Comparison of ENCODE assay signal across 20 cellular contexts in genomic region chr4:75675004-75675531, GRCh38. TPM values are rescaled to one million over a fixed set of nuclear protein-coding genes. Genes with fewer than 3 reads are reported as not detected.
DNase-seq lines count a peak whose midpoint lies in the region; TF ChIP-seq lines count a peak whose summit lies in the region.
"Had no signal": no experiment of that assay in that cellular context is flagged by ENCODE, and none has a peak within 500 bp of the region (broad histone marks: within the 10 kb centered on the region; RNA-seq: fewer than 3 reads in every experiment).

No MANE protein-coding gene starts in this region.

- no peaks in the 10 kb centered on the region for H3K9me3 Mint-ChIP-seq in T-helper 2 cell treated with Interferon-gamma antibody and Interleukin-4, amounts not matched to agents 5 μg/mL and 100 μg/mL, for 36 hours
- H3K9me3 Mint-ChIP-seq in endodermal cell = no peaks in the 10 kb centered on the region
- no peaks in the 10 kb centered on the region for H3K9me3 Mint-ChIP-seq in activated T-cell treated with anti-CD3 and anti-CD28 coated beads, Interleukin-2, amount 50 U/mL, for 24 hours

- H3K27ac ChIP-seq in HUES6 (ENCODE audit: low read depth, low read length) (0 out of 2 replicates have a peak overlapping the region, but pooled peaks have one; percentile 24), endodermal cell (ENCODE audit: low read depth, low read length) (no peak overlapping the region), trophoblast cell (ENCODE audit: low read depth, low read length) (no peak overlapping the region)
- H3K27ac ChIP-seq: BLaER1 had no signal

- peaks cover 25% of the 10 kb centered on the region for H3K4me1 Mint-ChIP-seq in T-helper 2 cell treated with Interferon-gamma antibody and Interleukin-4, amounts not matched to agents 5 μg/mL and 100 μg/mL, for 36 hours (ENCODE audit: low read depth)
- peaks cover 20% of the 10 kb centered on the region for H3K4me1 Mint-ChIP-seq in endodermal cell
- peaks cover 29% of the 10 kb centered on the region for H3K4me1 Mint-ChIP-seq in activated T-cell treated with anti-CD3 and anti-CD28 coated beads, Interleukin-2, amount 50 U/mL, for 24 hours (ENCODE audit: low read depth)

- H3K36me3 Mint-ChIP-seq in T-helper 2 cell treated with Interferon-gamma antibody and Interleukin-4, amounts not matched to agents 5 μg/mL and 100 μg/mL, for 36 hours (ENCODE audit: low read depth) = peaks cover 11% of the 10 kb centered on the region
- H3K36me3 Mint-ChIP-seq in endodermal cell (ENCODE audit: low read depth) = no peaks in the 10 kb centered on the region
- peaks cover 28% of the 10 kb centered on the region for H3K36me3 Mint-ChIP-seq in activated T-cell treated with anti-CD3 and anti-CD28 coated beads, Interleukin-2, amount 50 U/mL, for 24 hours (ENCODE audit: low read depth)

- H3K36me3 ChIP-seq in HUES6 (ENCODE audit: control insufficient read depth, insufficient read depth, low read length) (peaks cover 3% of the 10 kb centered on the region; the same call in 1 of the 2 replicates), endodermal cell (ENCODE audit: control insufficient read depth, insufficient read depth, low read length) (peaks cover 5% of the 10 kb centered on the region), trophoblast cell (ENCODE audit: control insufficient read depth in 1 of 2, insufficient read depth in 2 of 2, low read length in 2 of 2) (no peaks in the 10 kb centered on the region)

- no peak overlapping the region for H2BK5ac ChIP-seq in trophoblast cell (ENCODE audit: low read depth, low read length, poor library complexity)

- no peak overlapping the region for H2BK12ac ChIP-seq in trophoblast cell (ENCODE audit: low read length)

- H2AFZ ChIP-seq in trophoblast cell (ENCODE audit: insufficient read depth, low read length, poor library complexity) = no peak overlapping the region

- H2AK5ac ChIP-seq in trophoblast cell (ENCODE audit: low read length) = no peak overlapping the region

- no peak overlapping the region for H3K18ac ChIP-seq in trophoblast cell (ENCODE audit: low read length)

- no peak overlapping the region for H3K4me2 ChIP-seq in trophoblast cell (ENCODE audit: low read length)

- H4K91ac ChIP-seq in trophoblast cell (ENCODE audit: low read depth, low read length) = no peak overlapping the region

- H3K9ac ChIP-seq in HUES6 (ENCODE audit: low read length) = no peak overlapping the region
- H3K9ac ChIP-seq in endodermal cell (ENCODE audit: extremely low read depth, low read length, poor library complexity, severe bottlenecking) = no peak overlapping the region
- H3K9ac ChIP-seq in trophoblast cell (ENCODE audit: low read length) = no peak overlapping the region
- H3K9ac ChIP-seq: BLaER1 had no signal

- peak overlapping the region; percentile 39 for H3K27ac Mint-ChIP-seq in T-helper 2 cell treated with Interferon-gamma antibody and Interleukin-4, amounts not matched to agents 5 μg/mL and 100 μg/mL, for 36 hours
- peak overlapping the region; percentile 53 for H3K27ac Mint-ChIP-seq in endodermal cell
- H3K27ac Mint-ChIP-seq in activated T-cell treated with anti-CD3 and anti-CD28 coated beads, Interleukin-2, amount 50 U/mL, for 24 hours = no peak overlapping the region

- TF ChIP-seq CTCF in endodermal cell (conservative IDR thresholded peaks at IDR 0.05) = no peak

- peaks cover 12% of the 10 kb centered on the region for H3K79me1 ChIP-seq in trophoblast cell (ENCODE audit: low read length)

- H3K27me3 ChIP-seq in HUES6 (ENCODE audit: control insufficient read depth, insufficient read depth, low read length) = no peaks in the 10 kb centered on the region
- no peaks in the 10 kb centered on the region for H3K27me3 ChIP-seq in endodermal cell (ENCODE audit: control insufficient read depth, insufficient read depth, low read length, poor library complexity, severe bottlenecking)
- H3K27me3 ChIP-seq in trophoblast cell (ENCODE audit: insufficient read depth, low read length) = no peaks in the 10 kb centered on the region
- H3K27me3 ChIP-seq: BLaER1 had no signal

- no peak overlapping the region for H3K4me3 Mint-ChIP-seq in T-helper 2 cell treated with Interferon-gamma antibody and Interleukin-4, amounts not matched to agents 5 μg/mL and 100 μg/mL, for 36 hours
- no peak overlapping the region for H3K4me3 Mint-ChIP-seq in endodermal cell
- H3K4me3 Mint-ChIP-seq in activated T-cell treated with anti-CD3 and anti-CD28 coated beads, Interleukin-2, amount 50 U/mL, for 24 hours = no peak overlapping the region

- H3K4me3 ChIP-seq in HUES6 (ENCODE audit: low read depth, low read length) (no peak overlapping the region), endodermal cell (ENCODE audit: low read length) (no peak overlapping the region), trophoblast cell (ENCODE audit: low read depth, low read length) (no peak overlapping the region)
- H3K4me3 ChIP-seq: BLaER1, coronary artery had no signal

- H3K14ac ChIP-seq in trophoblast cell (ENCODE audit: low read length) = no peak overlapping the region

- H4K12ac ChIP-seq in trophoblast cell (ENCODE audit: low read depth, low read length) = no peak overlapping the region

- no peak for DNase-seq in T-helper 2 cell treated with Interferon-gamma antibody and Interleukin-4, amounts not matched to agents 5 μg/mL and 100 μg/mL, for 36 hours (ENCODE audit: low spot score)
- DNase-seq in T-helper 2 cell (no peak), endodermal cell (no peak), trophoblast cell (peak; percentile 15 to 43), iPS-NIHi7 (ENCODE audit: extremely low spot score) (no peak)
- DNase-seq in stimulated activated CD4-positive, alpha-beta T cell treated with anti-CD3 and anti-CD28 coated beads, Interleukin-4, amount 100 ng/mL, for 1 hour = no peak
- no peak for DNase-seq in activated T-cell treated with anti-CD3 and anti-CD28 coated beads, Interleukin-2, amount 50 U/mL, for 24 hours
- DNase-seq: activated CD4-positive, alpha-beta T cell treated with anti-CD3 and anti-CD28 coated beads, Interleukin-2, amount 50 U/mL, for 48 hours; activated naive CD4-positive, alpha-beta T cell treated with anti-CD3 and anti-CD28 coated beads, Interleukin-2, amount 50 U/mL, for 16 hours; GF-D8; H7; hypothalamus; kidney glomerular epithelial cell; NCI-H1930; NCI-H446 treated with DMSO at 0.1 percent for 48 hours; stimulated activated CD4-positive, alpha-beta T cell treated with anti-CD3 and anti-CD28 coated beads, Interleukin-4, amount 100 ng/mL, for 4 hours had no signal

- H3K4ac ChIP-seq in trophoblast cell (ENCODE audit: low read depth, low read length) = no peak overlapping the region

- no peak overlapping the region for H4K8ac ChIP-seq in trophoblast cell (ENCODE audit: low read depth, low read length)

- H3K79me2 ChIP-seq in trophoblast cell (ENCODE audit: control insufficient read depth, insufficient read depth, low read length, poor library complexity) = peaks cover 10% of the 10 kb centered on the region

- 92% methylated on average over 6 to 11 of the region's 11 CpGs for WGBS in endodermal cell (ENCODE audit: insufficient coverage in 1 of 2, insufficient read length in 1 of 2), 2 experiments
- WGBS in trophoblast cell (ENCODE audit: extremely low coverage, insufficient coverage, insufficient read length) = no CpG with 5 or more reads among the region's 11 CpGs

- H3K27me3 Mint-ChIP-seq in T-helper 2 cell treated with Interferon-gamma antibody and Interleukin-4, amounts not matched to agents 5 μg/mL and 100 μg/mL, for 36 hours (ENCODE audit: low read depth) = no peaks in the 10 kb centered on the region
- no peaks in the 10 kb centered on the region for H3K27me3 Mint-ChIP-seq in endodermal cell (ENCODE audit: insufficient read depth)
- H3K27me3 Mint-ChIP-seq in activated T-cell treated with anti-CD3 and anti-CD28 coated beads, Interleukin-2, amount 50 U/mL, for 24 hours = no peaks in the 10 kb centered on the region

- H2BK120ac ChIP-seq in trophoblast cell (ENCODE audit: insufficient read depth, low read length, poor library complexity) = no peak overlapping the region

- no peaks in the 10 kb centered on the region for H3K9me3 ChIP-seq in HUES6 (ENCODE audit: control insufficient read depth, insufficient read depth, low read depth, low read length)
- H3K9me3 ChIP-seq in endodermal cell (ENCODE audit: control insufficient read depth, low read length) = no peaks in the 10 kb centered on the region
- no peaks in the 10 kb centered on the region for H3K9me3 ChIP-seq in trophoblast cell (ENCODE audit: insufficient read depth, low read depth, low read length)
- H3K9me3 ChIP-seq: BLaER1 had no signal

- H3K4me1 ChIP-seq in HUES6 (ENCODE audit: control insufficient read depth, insufficient read depth, low read length) (peaks cover 23% of the 10 kb centered on the region), endodermal cell (ENCODE audit: control insufficient read depth, insufficient read depth, low read length) (no peaks in the 10 kb centered on the region), trophoblast cell (ENCODE audit: control insufficient read depth in 1 of 2, insufficient read depth in 2 of 2, low read length in 2 of 2) (peaks cover 0 to 4% of the 10 kb centered on the region in 2 experiments)

- no peak overlapping the region for H3K23ac ChIP-seq in trophoblast cell (ENCODE audit: low read length)

RNA-seq across cellular contexts. Expression of gene G3BP2, which starts 1.9 kb away (rescaled TPM):
- 100 to 1,000 TPM; 176 to 183 TPM for total RNA-seq in endodermal cell
- 143 TPM for polyA plus RNA-seq in endodermal cell (2013, experiment 1 of 2)
- polyA plus RNA-seq in endodermal cell (2013, experiment 2 of 2) = 141 TPM
- polyA plus RNA-seq in trophoblast cell (2013) = 96.0 and 96.1 TPM in 2 replicates

RNA-seq across cellular contexts. Expression of gene CDKL2, which starts 44.7 kb away (rescaled TPM):
- 1 to 10 TPM in 1 of 2 donors, under 1 TPM in 1; 0.37 to 1.3 TPM for total RNA-seq in endodermal cell
- polyA plus RNA-seq in endodermal cell (2013, experiment 1 of 2) = 0.53 TPM
- polyA plus RNA-seq in endodermal cell (2013, experiment 2 of 2) = 0.62 TPM
- polyA plus RNA-seq in trophoblast cell (2013) = 0.19 and 0.32 TPM in 2 replicates
- total RNA-seq: mesenteric fat pad had no signal

RNA-seq across cellular contexts. Expression of gene USO1, which starts 49.3 kb away (rescaled TPM):
- 10 to 100 TPM; 74.5 to 75.1 TPM for total RNA-seq in endodermal cell
- 63.9 TPM for polyA plus RNA-seq in endodermal cell (2013, experiment 1 of 2)
- 57.4 TPM for polyA plus RNA-seq in endodermal cell (2013, experiment 2 of 2)
- 66.2 and 67.9 TPM in 2 replicates for polyA plus RNA-seq in trophoblast cell (2013)

Comparison
In these comparisons a context has a peak if more than half of its experiments do, and no peak if none do; other contexts are left out.
1. DNase-seq: peak in trophoblast cell (2 of 2); none in T-helper 2 cell treated with Interferon-gamma antibody and Interleukin-4, amounts not matched to agents 5 μg/mL and 100 μg/mL, for 36 hours (single experiment), T-helper 2 cell (0 of 5), endodermal cell (single experiment), stimulated activated CD4-positive, alpha-beta T cell treated with anti-CD3 and anti-CD28 coated beads, Interleukin-4, amount 100 ng/mL, for 1 hour (single experiment), iPS-NIHi7 (single experiment) and activated T-cell treated with anti-CD3 and anti-CD28 coated beads, Interleukin-2, amount 50 U/mL, for 24 hours (single experiment).